ENCODE assay signal across 2 cellular contexts in genomic region chr6:119308994-119309657, GRCh38.
A peak's percentile ranks its signal among the peaks of the same experiment; 100 is the strongest.
TF ChIP-seq lines count a peak whose summit lies in the region.

No MANE protein-coding gene starts in this region.

TF ChIP-seq in HEK293, 187 proteins besides CTCF, POLR2A, EP300 and RAD21 (continued from another document and continues in another):
- no peak for TF ChIP-seq KLF17 (tag by site-specific recombination; IDR thresholded peaks at IDR 0.05)
- no peak for TF ChIP-seq ZIC2 (tag by site-specific recombination; IDR thresholded peaks at IDR 0.05)
- no peak for TF ChIP-seq KLF9 (tag by site-specific recombination; IDR thresholded peaks at IDR 0.05; ENCODE audit: low read depth)
- no peak for TF ChIP-seq ZNF404 (tag by site-specific recombination; IDR thresholded peaks at IDR 0.05)
- TF ChIP-seq ZNF157 (tag by site-specific recombination; IDR thresholded peaks at IDR 0.05), result no peak
- no peak for TF ChIP-seq BCL11A (tag by site-specific recombination; IDR thresholded peaks at IDR 0.05; ENCODE audit: low read depth)
- TF ChIP-seq, protein P1, sequence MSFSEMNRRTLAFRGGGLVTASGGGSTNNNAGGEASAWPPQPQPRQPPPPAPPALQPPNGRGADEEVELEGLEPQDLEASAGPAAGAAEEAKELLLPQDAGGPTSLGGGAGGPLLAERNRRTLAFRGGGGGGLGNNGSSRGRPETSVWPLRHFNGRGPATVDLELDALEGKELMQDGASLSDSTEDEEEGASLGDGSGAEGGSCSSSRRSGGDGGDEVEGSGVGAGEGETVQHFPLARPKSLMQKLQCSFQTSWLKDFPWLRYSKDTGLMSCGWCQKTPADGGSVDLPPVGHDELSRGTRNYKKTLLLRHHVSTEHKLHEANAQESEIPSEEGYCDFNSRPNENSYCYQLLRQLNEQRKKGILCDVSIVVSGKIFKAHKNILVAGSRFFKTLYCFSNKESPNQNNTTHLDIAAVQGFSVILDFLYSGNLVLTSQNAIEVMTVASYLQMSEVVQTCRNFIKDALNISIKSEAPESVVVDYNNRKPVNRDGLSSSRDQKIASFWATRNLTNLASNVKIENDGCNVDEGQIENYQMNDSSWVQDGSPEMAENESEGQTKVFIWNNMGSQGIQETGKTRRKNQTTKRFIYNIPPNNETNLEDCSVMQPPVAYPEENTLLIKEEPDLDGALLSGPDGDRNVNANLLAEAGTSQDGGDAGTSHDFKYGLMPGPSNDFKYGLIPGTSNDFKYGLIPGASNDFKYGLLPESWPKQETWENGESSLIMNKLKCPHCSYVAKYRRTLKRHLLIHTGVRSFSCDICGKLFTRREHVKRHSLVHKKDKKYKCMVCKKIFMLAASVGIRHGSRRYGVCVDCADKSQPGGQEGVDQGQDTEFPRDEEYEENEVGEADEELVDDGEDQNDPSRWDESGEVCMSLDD (tag by site-specific recombination; IDR thresholded peaks at IDR 0.05), result no peak
- TF ChIP-seq ZNF623 (tag by site-specific recombination; IDR thresholded peaks at IDR 0.05), result no peak
- no peak for TF ChIP-seq ZNF677 (tag by site-specific recombination; IDR thresholded peaks at IDR 0.05)
- TF ChIP-seq ZNF777 (tag by site-specific recombination; IDR thresholded peaks at IDR 0.05; ENCODE audit: borderline replicate concordance), result no peak
- 0 out of 2 replicates have a peak, but pooled peaks have one; percentile 23 for TF ChIP-seq FEZF1 (tag by site-specific recombination; IDR thresholded peaks at IDR 0.05)
- TF ChIP-seq, protein P2, sequence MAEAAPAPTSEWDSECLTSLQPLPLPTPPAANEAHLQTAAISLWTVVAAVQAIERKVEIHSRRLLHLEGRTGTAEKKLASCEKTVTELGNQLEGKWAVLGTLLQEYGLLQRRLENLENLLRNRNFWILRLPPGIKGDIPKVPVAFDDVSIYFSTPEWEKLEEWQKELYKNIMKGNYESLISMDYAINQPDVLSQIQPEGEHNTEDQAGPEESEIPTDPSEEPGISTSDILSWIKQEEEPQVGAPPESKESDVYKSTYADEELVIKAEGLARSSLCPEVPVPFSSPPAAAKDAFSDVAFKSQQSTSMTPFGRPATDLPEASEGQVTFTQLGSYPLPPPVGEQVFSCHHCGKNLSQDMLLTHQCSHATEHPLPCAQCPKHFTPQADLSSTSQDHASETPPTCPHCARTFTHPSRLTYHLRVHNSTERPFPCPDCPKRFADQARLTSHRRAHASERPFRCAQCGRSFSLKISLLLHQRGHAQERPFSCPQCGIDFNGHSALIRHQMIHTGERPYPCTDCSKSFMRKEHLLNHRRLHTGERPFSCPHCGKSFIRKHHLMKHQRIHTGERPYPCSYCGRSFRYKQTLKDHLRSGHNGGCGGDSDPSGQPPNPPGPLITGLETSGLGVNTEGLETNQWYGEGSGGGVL (tag by site-specific recombination; IDR thresholded peaks at IDR 0.05), result no peak
- TF ChIP-seq PRDM6 (tag by site-specific recombination; IDR thresholded peaks at IDR 0.05), result peak; percentile 67

TF ChIP-seq in SK-N-SH treated with all-trans-retinoic acid at 6 μM for 48 hours, 23 proteins besides CTCF, POLR2A, EP300 and RAD21 (continued from another document):
- TF ChIP-seq, protein P3, sequence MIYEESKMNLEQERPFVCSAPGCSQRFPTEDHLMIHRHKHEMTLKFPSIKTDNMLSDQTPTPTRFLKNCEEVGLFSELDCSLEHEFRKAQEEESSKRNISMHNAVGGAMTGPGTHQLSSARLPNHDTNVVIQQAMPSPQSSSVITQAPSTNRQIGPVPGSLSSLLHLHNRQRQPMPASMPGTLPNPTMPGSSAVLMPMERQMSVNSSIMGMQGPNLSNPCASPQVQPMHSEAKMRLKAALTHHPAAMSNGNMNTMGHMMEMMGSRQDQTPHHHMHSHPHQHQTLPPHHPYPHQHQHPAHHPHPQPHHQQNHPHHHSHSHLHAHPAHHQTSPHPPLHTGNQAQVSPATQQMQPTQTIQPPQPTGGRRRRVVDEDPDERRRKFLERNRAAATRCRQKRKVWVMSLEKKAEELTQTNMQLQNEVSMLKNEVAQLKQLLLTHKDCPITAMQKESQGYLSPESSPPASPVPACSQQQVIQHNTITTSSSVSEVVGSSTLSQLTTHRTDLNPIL (CRISPR knock-in tag; IDR thresholded peaks at IDR 0.05; ENCODE audit: low read depth), result no peak
- TF ChIP-seq, protein P4, sequence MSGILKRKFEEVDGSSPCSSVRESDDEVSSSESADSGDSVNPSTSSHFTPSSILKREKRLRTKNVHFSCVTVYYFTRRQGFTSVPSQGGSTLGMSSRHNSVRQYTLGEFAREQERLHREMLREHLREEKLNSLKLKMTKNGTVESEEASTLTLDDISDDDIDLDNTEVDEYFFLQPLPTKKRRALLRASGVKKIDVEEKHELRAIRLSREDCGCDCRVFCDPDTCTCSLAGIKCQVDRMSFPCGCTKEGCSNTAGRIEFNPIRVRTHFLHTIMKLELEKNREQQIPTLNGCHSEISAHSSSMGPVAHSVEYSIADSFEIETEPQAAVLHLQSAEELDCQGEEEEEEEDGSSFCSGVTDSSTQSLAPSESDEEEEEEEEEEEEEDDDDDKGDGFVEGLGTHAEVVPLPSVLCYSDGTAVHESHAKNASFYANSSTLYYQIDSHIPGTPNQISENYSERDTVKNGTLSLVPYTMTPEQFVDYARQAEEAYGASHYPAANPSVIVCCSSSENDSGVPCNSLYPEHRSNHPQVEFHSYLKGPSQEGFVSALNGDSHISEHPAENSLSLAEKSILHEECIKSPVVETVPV (CRISPR knock-in tag; IDR thresholded peaks at IDR 0.05), result no peak
- TF ChIP-seq CSDC2 (CRISPR knock-in tag; IDR thresholded peaks at IDR 0.05) (no peak), OSR1 (CRISPR knock-in tag; IDR thresholded peaks at IDR 0.05) (no peak), ARNTL (CRISPR knock-in tag; IDR thresholded peaks at IDR 0.05; ENCODE audit: borderline replicate concordance, low read depth) (no peak), GLIS3 (CRISPR knock-in tag; IDR thresholded peaks at IDR 0.05) (no peak), ZFP3 (CRISPR knock-in tag; IDR thresholded peaks at IDR 0.05) (no peak), TOX (CRISPR knock-in tag; IDR thresholded peaks at IDR 0.05; ENCODE audit: borderline replicate concordance) (no peak), ZNF70 (CRISPR knock-in tag; IDR thresholded peaks at IDR 0.05) (no peak), ESRRG (CRISPR knock-in tag; IDR thresholded peaks at IDR 0.05) (no peak), ZNF565 (CRISPR knock-in tag; conservative IDR thresholded peaks at IDR 0.05; ENCODE audit: low read depth) (no peak)
- TF ChIP-seq, protein P5, sequence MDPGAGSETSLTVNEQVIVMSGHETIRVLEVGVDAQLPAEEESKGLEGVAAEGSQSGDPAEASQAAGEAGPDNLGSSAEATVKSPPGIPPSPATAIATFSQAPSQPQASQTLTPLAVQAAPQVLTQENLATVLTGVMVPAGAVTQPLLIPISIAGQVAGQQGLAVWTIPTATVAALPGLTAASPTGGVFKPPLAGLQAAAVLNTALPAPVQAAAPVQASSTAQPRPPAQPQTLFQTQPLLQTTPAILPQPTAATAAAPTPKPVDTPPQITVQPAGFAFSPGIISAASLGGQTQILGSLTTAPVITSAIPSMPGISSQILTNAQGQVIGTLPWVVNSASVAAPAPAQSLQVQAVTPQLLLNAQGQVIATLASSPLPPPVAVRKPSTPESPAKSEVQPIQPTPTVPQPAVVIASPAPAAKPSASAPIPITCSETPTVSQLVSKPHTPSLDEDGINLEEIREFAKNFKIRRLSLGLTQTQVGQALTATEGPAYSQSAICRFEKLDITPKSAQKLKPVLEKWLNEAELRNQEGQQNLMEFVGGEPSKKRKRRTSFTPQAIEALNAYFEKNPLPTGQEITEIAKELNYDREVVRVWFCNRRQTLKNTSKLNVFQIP (CRISPR knock-in tag; IDR thresholded peaks at IDR 0.05; ENCODE audit: borderline replicate concordance, low read depth), result no peak
TF ChIP-seq in SK-N-SH treated with all-trans-retinoic acid at 6 μM for 48 hours: peak in this region for 0.
